Comparison of ENCODE assay signal across 22 cellular contexts in genomic region chr11:114050258-114050927, GRCh38.
"Had no signal": no experiment of that assay in that cellular context is flagged by ENCODE, and none has a peak within 500 bp of the region (broad histone marks: within the 10 kb centered on the region; RNA-seq: fewer than 3 reads in every experiment).

No MANE protein-coding gene starts in this region.

- ATAC-seq: heart right ventricle; lower lobe of right lung; naive thymus-derived CD4-positive, alpha-beta T cell; pancreas; psoas muscle had no signal

- H3K4me2 ChIP-seq: neural progenitor cell had no signal

- H3K27me3 ChIP-seq: dorsolateral prefrontal cortex, heart right ventricle, pancreas, suprapubic skin, thyroid gland, upper lobe of left lung, vagina had no signal

- H3K9ac ChIP-seq: neural progenitor cell had no signal

- H3K27ac Mint-ChIP-seq: naive thymus-derived CD4-positive, alpha-beta T cell had no signal

- H3K4me3 Mint-ChIP-seq: central memory CD8-positive, alpha-beta T cell; naive thymus-derived CD4-positive, alpha-beta T cell; neural progenitor cell had no signal

- H3K4me1 ChIP-seq: lower lobe of right lung, pancreas, suprapubic skin, thyroid gland, vagina had no signal

- H3K36me3 Mint-ChIP-seq: neural progenitor cell had no signal

- H3K4me3 ChIP-seq: heart right ventricle, left ventricle myocardium inferior, lower lobe of right lung, neural progenitor cell, pancreas, psoas muscle, suprapubic skin, thyroid gland, upper lobe of left lung, vagina had no signal

- H3K4me1 Mint-ChIP-seq: central memory CD8-positive, alpha-beta T cell; naive thymus-derived CD4-positive, alpha-beta T cell had no signal

- H3K9me3 ChIP-seq: heart right ventricle, left ventricle myocardium inferior, lower lobe of right lung, pancreas, psoas muscle, suprapubic skin, thyroid gland, upper lobe of left lung, vagina had no signal

- H3K27ac ChIP-seq: heart right ventricle, left ventricle myocardium inferior, lower lobe of right lung, neural progenitor cell, pancreas, psoas muscle, suprapubic skin, thyroid gland, upper lobe of left lung, vagina had no signal

- H3K9me3 Mint-ChIP-seq: central memory CD8-positive, alpha-beta T cell; neural progenitor cell had no signal

- DNase-seq: cortex of kidney; dorsolateral prefrontal cortex; effector CD8-positive, alpha-beta T cell; foreskin melanocyte; heart right ventricle; hypothalamus; left ventricle myocardium inferior; lower lobe of right lung; mesendoderm; naive thymus-derived CD4-positive, alpha-beta T cell; occipital lobe; psoas muscle; small intestine; stimulated activated CD4-positive, alpha-beta T cell treated with anti-CD3 and anti-CD28 coated beads, Interleukin-12 subunit alpha, Interleukin-12 subunit beta, amount 100 ng/mL, for 4 hours; stimulated activated naive CD4-positive, alpha-beta T cell; thyroid gland; upper lobe of left lung had no signal

- H3K36me3 ChIP-seq: heart right ventricle, left ventricle myocardium inferior, lower lobe of right lung, neural progenitor cell, pancreas, suprapubic skin, thyroid gland, upper lobe of left lung, vagina had no signal
